In the genomic region with DNA sequence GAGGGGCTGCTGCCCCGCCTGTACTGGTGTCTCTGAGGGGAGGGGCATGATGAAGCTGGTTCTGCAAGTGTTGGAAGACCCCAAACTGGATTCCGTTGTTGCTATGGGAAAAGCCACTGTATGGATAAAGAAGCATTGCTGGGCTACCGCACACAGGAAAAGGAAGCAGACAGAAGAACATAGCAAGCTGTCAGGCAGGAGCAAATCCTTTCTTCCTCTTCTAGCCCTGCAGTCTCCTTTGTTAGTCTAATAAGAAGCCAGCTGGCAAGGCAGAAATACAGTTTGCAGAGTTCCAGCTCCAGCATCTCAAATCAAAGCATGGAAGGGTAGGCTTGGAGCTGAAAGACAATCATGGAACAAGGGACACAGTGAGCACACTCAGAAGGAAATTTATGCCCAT, we compare ENCODE assay signal across 19 cellular contexts. TPM values are rescaled to one million over a fixed set of nuclear protein-coding genes. Genes with fewer than 3 reads are reported as not detected.
"Had no signal": no experiment of that assay in that cellular context is flagged by ENCODE, and none has a peak within 500 bp of the region (broad histone marks: within the 10 kb centered on the region; RNA-seq: fewer than 3 reads in every experiment).

No MANE protein-coding gene starts in this region.

- H3K36me3 ChIP-seq: lower lobe of right lung, upper lobe of right lung had no signal

- H3K4me3 Mint-ChIP-seq: activated B cell treated with CpG ODN at 0.5 μM for 24 hours; activated CD4-positive, alpha-beta T cell treated with anti-CD3 and anti-CD28 coated beads, Interleukin-2, amount 10 ng/mL, durations not matched to agents 24 days and 14 days; effector memory CD8-positive, alpha-beta T cell; immature natural killer cell; natural killer cell treated with Interleukin-12 subunit alpha and Interleukin-12 subunit beta and Interleukin-15 and Interleukin-18, amount 100 ng/mL, for 72 hours; stimulated activated naive CD8-positive, alpha-beta T cell treated with anti-CD3 and anti-CD28 coated beads, Interleukin-15, Interleukin-2, amounts not matched to agents 100 ng/mL and 50 ng/mL, for 24 hours had no signal

- H3K4me1 Mint-ChIP-seq: activated B cell treated with CpG ODN at 0.5 μM for 24 hours; activated CD4-positive, alpha-beta T cell treated with anti-CD3 and anti-CD28 coated beads, Interleukin-2, amount 10 ng/mL, durations not matched to agents 24 days and 14 days; immature natural killer cell had no signal

- H3K36me3 Mint-ChIP-seq: natural killer cell treated with Interleukin-12 subunit alpha and Interleukin-12 subunit beta and Interleukin-15 and Interleukin-18, amount 100 ng/mL, for 72 hours had no signal

- H3K9me3 ChIP-seq: lower lobe of right lung, upper lobe of right lung had no signal

- H3K27ac Mint-ChIP-seq: activated B cell treated with CpG ODN at 0.5 μM for 24 hours; activated CD4-positive, alpha-beta T cell treated with anti-CD3 and anti-CD28 coated beads, Interleukin-2, amount 10 ng/mL, durations not matched to agents 24 days and 14 days; effector memory CD8-positive, alpha-beta T cell; immature natural killer cell; natural killer cell treated with Interleukin-12 subunit alpha and Interleukin-12 subunit beta and Interleukin-15 and Interleukin-18, amount 100 ng/mL, for 72 hours; stimulated activated naive CD8-positive, alpha-beta T cell treated with anti-CD3 and anti-CD28 coated beads, Interleukin-15, Interleukin-2, amounts not matched to agents 100 ng/mL and 50 ng/mL, for 24 hours had no signal

- DNase-seq: activated B cell treated with CpG ODN at 0.5 μM for 24 hours; activated CD4-positive, alpha-beta T cell treated with anti-CD3 and anti-CD28 coated beads, Interleukin-2, amount 10 ng/mL, durations not matched to agents 24 days and 14 days; activated CD8-positive, alpha-beta memory T cell treated with anti-CD3 and anti-CD28 coated beads for 24 hours; activated naive CD4-positive, alpha-beta T cell treated with Interleukin-2 at 50 U/mL for 16 hours; central memory CD4-positive, alpha-beta T cell; cortex of kidney; effector memory CD8-positive, alpha-beta T cell; hypothalamus; immature natural killer cell; left cardiac atrium; lower lobe of right lung; stimulated activated CD4-positive, alpha-beta T cell treated with anti-CD3 and anti-CD28 coated beads, Interleukin-12 subunit alpha, Interleukin-12 subunit beta, amount 100 ng/mL, for 4 hours; stimulated activated CD4-positive, alpha-beta T cell treated with anti-CD3 and anti-CD28 coated beads, Interleukin-2, amount 100 ng/mL, for 48 hours; T1000; upper lobe of right lung had no signal

- H3K9me3 Mint-ChIP-seq: activated B cell treated with CpG ODN at 0.5 μM for 24 hours; activated CD4-positive, alpha-beta T cell treated with anti-CD3 and anti-CD28 coated beads, Interleukin-2, amount 10 ng/mL, durations not matched to agents 24 days and 14 days; effector memory CD8-positive, alpha-beta T cell; natural killer cell treated with Interleukin-12 subunit alpha and Interleukin-12 subunit beta and Interleukin-15 and Interleukin-18, amount 100 ng/mL, for 72 hours; stimulated activated naive CD8-positive, alpha-beta T cell treated with anti-CD3 and anti-CD28 coated beads, Interleukin-15, Interleukin-2, amounts not matched to agents 100 ng/mL and 50 ng/mL, for 24 hours had no signal

- H3K4me1 ChIP-seq: lower lobe of right lung, upper lobe of right lung had no signal

- ATAC-seq: effector memory CD8-positive, alpha-beta T cell; left cardiac atrium; lower lobe of right lung; natural killer cell treated with Interleukin-12 subunit alpha and Interleukin-12 subunit beta and Interleukin-15 and Interleukin-18, amount 100 ng/mL, for 72 hours; upper lobe of right lung had no signal

- H3K27ac ChIP-seq: lower lobe of right lung, upper lobe of right lung had no signal

- H3K4me3 ChIP-seq: lower lobe of right lung, upper lobe of right lung had no signal

RNA-seq across cellular contexts. Expression of gene NR1H4, which starts 26.3 kb away (rescaled TPM):
- total RNA-seq: activated B cell treated with CpG ODN at 0.5 μM for 24 hours; activated CD4-positive, alpha-beta T cell treated with anti-CD3 and anti-CD28 coated beads, Interleukin-2, amount 10 ng/mL, durations not matched to agents 24 days and 14 days; glomerular endothelial cell; left cardiac atrium; lower lobe of right lung; natural killer cell treated with Interleukin-12 subunit alpha and Interleukin-12 subunit beta and Interleukin-15 and Interleukin-18, amount 100 ng/mL, for 72 hours; osteocyte; upper lobe of right lung had no signal
- polyA plus RNA-seq: immature natural killer cell had no signal
